ENCODE assay signal across 12 cellular contexts in genomic region chr13:73740681-73741080, GRCh38.
DNase-seq lines count a peak whose midpoint lies in the region; ATAC-seq and TF ChIP-seq lines count a peak whose summit lies in the region.
"Had no signal": no experiment of that assay in that cellular context is flagged by ENCODE, and none has a peak within 500 bp of the region (broad histone marks: within the 10 kb centered on the region; RNA-seq: fewer than 3 reads in every experiment).

No MANE protein-coding gene starts in this region.

- H3K4me3 Mint-ChIP-seq in T-helper 17 cell, result no peak overlapping the region
- H3K4me3 Mint-ChIP-seq: activated CD8-positive, alpha-beta memory T cell treated with anti-CD3 and anti-CD28 coated beads, Interleukin-2, amount 10 ng/mL, durations not matched to agents 7 days and 5 days; natural killer cell had no signal

- TF ChIP-seq CTCF in AG09309 (IDR thresholded peaks at IDR 0.05; ENCODE audit: control insufficient read depth, insufficient read depth, low read depth, low read length, missing control alignments) (no peak), omental fat pad (IDR thresholded peaks at IDR 0.05) (no peak), GM10266 (IDR thresholded peaks at IDR 0.05; ENCODE audit: control insufficient read depth, insufficient read depth, low read depth, missing control alignments) (no peak)

- no peaks in the 10 kb centered on the region for H3K9me3 ChIP-seq in T-helper 17 cell (ENCODE audit: control insufficient read depth, low read length, poor library complexity, severe bottlenecking)

- H3K36me3 Mint-ChIP-seq in T-helper 17 cell (ENCODE audit: low read depth), result peaks cover 5% of the 10 kb centered on the region
- H3K36me3 Mint-ChIP-seq: activated CD8-positive, alpha-beta memory T cell treated with anti-CD3 and anti-CD28 coated beads, Interleukin-2, amount 10 ng/mL, durations not matched to agents 7 days and 5 days; natural killer cell had no signal

- peak; percentile 13 for DNase-seq in AG09309 (ENCODE audit: low read depth)
- DNase-seq in T-helper 17 cell, result no peak
- DNase-seq in fibroblast of peridontal ligament (ENCODE audit: extremely low read depth), result peak; percentile 59
- DNase-seq in omental fat pad (ENCODE audit: low spot score), result no peak
- DNase-seq in NCI-H1105 (lab: John Stamatoyannopoulos, UW), result no peak
- DNase-seq in stimulated activated CD4-positive, alpha-beta T cell treated with anti-CD3 and anti-CD28 coated beads, Interleukin-2, amount 100 ng/mL, for 24 hours, result no peak
- DNase-seq in GM10266 (ENCODE audit: extremely low spot score), result no peak
- DNase-seq: activated CD8-positive, alpha-beta memory T cell treated with anti-CD3 and anti-CD28 coated beads, Interleukin-2, amount 10 ng/mL, durations not matched to agents 7 days and 5 days; kidney; natural killer cell; stimulated activated CD4-positive, alpha-beta T cell treated with anti-CD3 and anti-CD28 coated beads, Interleukin-12 subunit alpha, Interleukin-12 subunit beta, amount 100 ng/mL, for 4 hours had no signal

- H3K4me3 ChIP-seq in AG09309 (ENCODE audit: control insufficient read depth, low read depth, low read length), result peak overlapping the region; percentile 4; the same call in 1 of the 2 replicates

- H3K4me1 Mint-ChIP-seq in T-helper 17 cell, result peaks cover 10% of the 10 kb centered on the region

- H3K27ac Mint-ChIP-seq in T-helper 17 cell, result peak overlapping the region; percentile 43
- H3K27ac Mint-ChIP-seq: activated CD8-positive, alpha-beta memory T cell treated with anti-CD3 and anti-CD28 coated beads, Interleukin-2, amount 10 ng/mL, durations not matched to agents 7 days and 5 days had no signal

- ATAC-seq in T-helper 17 cell, result no peak
- peak; percentile 68 for ATAC-seq in omental fat pad (ENCODE audit: low FRiP score)
- ATAC-seq in GM18502 (IDR thresholded peaks at IDR 0.05; ENCODE audit: poor library complexity, unreplicated experiment), result no peak
- ATAC-seq: activated CD8-positive, alpha-beta memory T cell treated with anti-CD3 and anti-CD28 coated beads, Interleukin-2, amount 10 ng/mL, durations not matched to agents 7 days and 5 days; natural killer cell had no signal

- no peaks in the 10 kb centered on the region for H3K27me3 Mint-ChIP-seq in T-helper 17 cell
- H3K27me3 Mint-ChIP-seq: activated CD8-positive, alpha-beta memory T cell treated with anti-CD3 and anti-CD28 coated beads, Interleukin-2, amount 10 ng/mL, durations not matched to agents 7 days and 5 days had no signal

Comparison
In these comparisons a context has a peak if more than half of its experiments do, and no peak if none do; other contexts are left out.
1. DNase-seq: peak in AG09309 (single experiment) and fibroblast of peridontal ligament (single experiment); none in T-helper 17 cell (0 of 3), omental fat pad (single experiment), NCI-H1105 (single experiment), stimulated activated CD4-positive, alpha-beta T cell treated with anti-CD3 and anti-CD28 coated beads, Interleukin-2, amount 100 ng/mL, for 24 hours (0 of 2) and GM10266 (single experiment).